Comparison of ENCODE assay signal across 21 cellular contexts in genomic region chr10:82394122-82394521, GRCh38.
DNase-seq lines count a peak whose midpoint lies in the region; ATAC-seq and TF ChIP-seq lines count a peak whose summit lies in the region.
"Had no signal": no experiment of that assay in that cellular context is flagged by ENCODE, and none has a peak within 500 bp of the region (broad histone marks: within the 10 kb centered on the region; RNA-seq: fewer than 3 reads in every experiment).

No MANE protein-coding gene starts in this region.

- H3K4me1 ChIP-seq in body of pancreas = peaks cover 49% of the 10 kb centered on the region

- no peak for TF ChIP-seq CTCF in body of pancreas (IDR thresholded peaks at IDR 0.05)

- intact Hi-C loops in body of pancreas (cut with DNase I) = no loop called here
- intact Hi-C loops in left colon (cut with DNase I, micrococcal nuclease) = no loop called here

- no peaks in the 10 kb centered on the region for H3K36me3 ChIP-seq in body of pancreas (replicated peaks in 1 of 2; ENCODE audit: insufficient read depth in 1 of 2, low read depth in 2 of 2)

- TF ChIP-seq POLR2A in body of pancreas (IDR thresholded peaks at IDR 0.05) = no peak

- WGBS in body of pancreas, 2 donors = 30 to 45% methylated on average over 5 of the region's 5 CpGs

- H3K4me3 ChIP-seq in body of pancreas = no peak overlapping the region

- DNase-seq in NCI-H2081 (lab: John Stamatoyannopoulos, UW) (peak; percentile 29 to 74), NCI-H2081 treated with DMSO at 0.1 percent for 48 hours (lab: John Stamatoyannopoulos, UW) (no peak), NCI-H1105 (lab: John Stamatoyannopoulos, UW) (peak; percentile 11), body of pancreas (peak; percentile 55 to 77 (median 73)), middle frontal gyrus (ENCODE audit: extremely low spot score, low spot score) (peak; percentile 22), left colon (no peak)
- no peak for DNase-seq in activated CD4-positive, alpha-beta T cell treated with anti-CD3 and anti-CD28 coated beads, Interleukin-2, amount 50 U/mL, for 1 hour
- DNase-seq: 8988T; activated CD8-positive, alpha-beta memory T cell treated with anti-CD3 and anti-CD28 coated beads for 24 hours; activated naive CD4-positive, alpha-beta T cell treated with anti-CD3 and anti-CD28 coated beads, Interleukin-2, amount 50 U/mL, for 16 hours; activated T-cell treated with anti-CD3 and anti-CD28 coated beads, Interleukin-2, amount 50 U/mL, for 72 hours; cortex of kidney; DMS79 treated with DMSO at 0.1 percent for 48 hours; mesenchymal stem cell; natural killer cell; NCI-H187 treated with DMSO at 0.1 percent for 48 hours; small intestine; stimulated activated CD4-positive, alpha-beta T cell treated with anti-CD3 and anti-CD28 coated beads, Interleukin-4, amount 100 ng/mL, for 1 hour had no signal

- no peak overlapping the region for H3K27ac ChIP-seq in body of pancreas

- no peaks in the 10 kb centered on the region for H3K27me3 ChIP-seq in body of pancreas

- H3K9me3 ChIP-seq in body of pancreas = no peaks in the 10 kb centered on the region

- ATAC-seq in body of pancreas (peak; percentile 54), HG02588 (IDR thresholded peaks at IDR 0.05; ENCODE audit: unreplicated experiment) (no peak), left colon (no peak)
- ATAC-seq: activated CD4-positive, CD25-positive, alpha-beta regulatory T cell treated with anti-CD3 and anti-CD28 coated beads, Interleukin-2, amount 50 U/mL, for 24 hours; activated T-cell treated with anti-CD3 and anti-CD28 coated beads, Interleukin-2, amount 50 U/mL, for 72 hours; natural killer cell; Panc1 had no signal

Comparison
In these comparisons a context has a peak if more than half of its experiments do, and no peak if none do; other contexts are left out.
1. DNase-seq: peak in NCI-H2081 (2 of 2), NCI-H1105 (single experiment), body of pancreas (4 of 4) and middle frontal gyrus (single experiment); none in NCI-H2081 treated with DMSO at 0.1 percent for 48 hours (single experiment), activated CD4-positive, alpha-beta T cell treated with anti-CD3 and anti-CD28 coated beads, Interleukin-2, amount 50 U/mL, for 1 hour (single experiment) and left colon (0 of 2).